Comparison of ENCODE assay signal across 14 cellular contexts in genomic region chr21:31354122-31354521, GRCh38. TPM values are rescaled to one million over a fixed set of nuclear protein-coding genes. Genes with fewer than 3 reads are reported as not detected.
DNase-seq lines count a peak whose midpoint lies in the region; ATAC-seq and TF ChIP-seq lines count a peak whose summit lies in the region.
"Had no signal": no experiment of that assay in that cellular context is flagged by ENCODE, and none has a peak within 500 bp of the region (broad histone marks: within the 10 kb centered on the region; RNA-seq: fewer than 3 reads in every experiment).

No MANE protein-coding gene starts in this region.

- H3K4me3 ChIP-seq in CD8-positive, alpha-beta memory T cell (ENCODE audit: low read length) = no peak overlapping the region
- H3K4me3 ChIP-seq: heart left ventricle, left ventricle myocardium inferior, right atrium auricular region had no signal

- H3K4me3 Mint-ChIP-seq in CD8-positive, alpha-beta memory T cell = peak overlapping the region in 5 of 7 donors; percentile 23 to 70 (median 59)
- H3K4me3 Mint-ChIP-seq in activated naive CD8-positive, alpha-beta T cell treated with anti-CD3 and anti-CD28 coated beads, Interleukin-2, amount 10 ng/mL, durations not matched to agents 7 days and 5 days = peak overlapping the region; percentile 43
- H3K4me3 Mint-ChIP-seq: naive B cell had no signal

- no peak overlapping the region for H3K27ac ChIP-seq in CD8-positive, alpha-beta memory T cell (ENCODE audit: low read depth, low read length)
- H3K27ac ChIP-seq: left ventricle myocardium inferior, right atrium auricular region had no signal

- TF ChIP-seq CTCF in omental fat pad (IDR thresholded peaks at IDR 0.05) = no peak

- no peak for ATAC-seq in activated naive CD8-positive, alpha-beta T cell treated with anti-CD3 and anti-CD28 coated beads, Interleukin-2, amount 10 ng/mL, durations not matched to agents 7 days and 5 days (ENCODE audit: low read depth)
- peak; percentile 19 for ATAC-seq in omental fat pad (ENCODE audit: low FRiP score)
- ATAC-seq in GM18858 (IDR thresholded peaks at IDR 0.05; ENCODE audit: unreplicated experiment) = no peak

- H3K4me1 ChIP-seq in CD8-positive, alpha-beta memory T cell (ENCODE audit: insufficient read depth, low read length) = peaks cover 29% of the 10 kb centered on the region
- H3K4me1 ChIP-seq: heart left ventricle, left ventricle myocardium inferior, right atrium auricular region had no signal

- no peaks in the 10 kb centered on the region for H3K36me3 ChIP-seq in CD8-positive, alpha-beta memory T cell (ENCODE audit: insufficient read depth, low read length)
- H3K36me3 ChIP-seq: heart left ventricle, left ventricle myocardium inferior, right atrium auricular region had no signal

- H3K9me3 ChIP-seq in CD8-positive, alpha-beta memory T cell (ENCODE audit: low read length) = no peaks in the 10 kb centered on the region
- H3K9me3 ChIP-seq: heart left ventricle, left ventricle myocardium inferior, right atrium auricular region had no signal

- CTCF ChIA-PET in CD8-positive, alpha-beta memory T cell (lab: Charles Lee) = no interaction called here

- H3K9me3 Mint-ChIP-seq in CD8-positive, alpha-beta memory T cell = peaks cover 0 to 3% (median 0%) of the 10 kb centered on the region in 5 donors
- H3K9me3 Mint-ChIP-seq in activated naive CD8-positive, alpha-beta T cell treated with anti-CD3 and anti-CD28 coated beads, Interleukin-2, amount 10 ng/mL, durations not matched to agents 7 days and 5 days = peaks cover 7% of the 10 kb centered on the region

- peak overlapping the region; percentile 71 to 93 (median 82) for H3K27ac Mint-ChIP-seq in CD8-positive, alpha-beta memory T cell
- H3K27ac Mint-ChIP-seq in activated naive CD8-positive, alpha-beta T cell treated with anti-CD3 and anti-CD28 coated beads, Interleukin-2, amount 10 ng/mL, durations not matched to agents 7 days and 5 days = peak overlapping the region; percentile 85
- H3K27ac Mint-ChIP-seq: naive B cell had no signal

- DNase-seq in CD8-positive, alpha-beta memory T cell = no peak
- DNase-seq in HS-5 (ENCODE audit: low read depth) (peak; percentile 19), omental fat pad (ENCODE audit: low spot score) (no peak), NCI-H526 treated with DMSO at 0.1 percent for 48 hours (lab: John Stamatoyannopoulos, UW) (no peak), DMS79 treated with DMSO at 0.1 percent for 48 hours (lab: John Stamatoyannopoulos, UW) (no peak)
- DNase-seq in activated naive CD8-positive, alpha-beta T cell treated with anti-CD3 and anti-CD28 coated beads, Interleukin-2, amount 10 ng/mL, durations not matched to agents 7 days and 5 days = no peak
- DNase-seq: heart left ventricle, left ventricle myocardium inferior, naive B cell, NCI-H1436 treated with DMSO at 0.1 percent for 48 hours, NCI-H526, RPMI8226 had no signal

- no peaks in the 10 kb centered on the region for H3K27me3 ChIP-seq in CD8-positive, alpha-beta memory T cell (ENCODE audit: insufficient read depth, low read length, poor library complexity, severe bottlenecking)
- H3K27me3 ChIP-seq: heart left ventricle, right atrium auricular region had no signal

- H3K36me3 Mint-ChIP-seq in CD8-positive, alpha-beta memory T cell = no peaks in the 10 kb centered on the region
- H3K36me3 Mint-ChIP-seq in activated naive CD8-positive, alpha-beta T cell treated with anti-CD3 and anti-CD28 coated beads, Interleukin-2, amount 10 ng/mL, durations not matched to agents 7 days and 5 days = peaks cover 25% of the 10 kb centered on the region
- H3K36me3 Mint-ChIP-seq: naive B cell had no signal

- no peaks in the 10 kb centered on the region for H3K27me3 Mint-ChIP-seq in CD8-positive, alpha-beta memory T cell
- no peaks in the 10 kb centered on the region for H3K27me3 Mint-ChIP-seq in activated naive CD8-positive, alpha-beta T cell treated with anti-CD3 and anti-CD28 coated beads, Interleukin-2, amount 10 ng/mL, durations not matched to agents 7 days and 5 days
- H3K27me3 Mint-ChIP-seq: naive B cell had no signal

- POLR2A ChIA-PET in CD8-positive, alpha-beta memory T cell (lab: Charles Lee) = no interaction called here
- POLR2A ChIA-PET in activated naive CD8-positive, alpha-beta T cell treated with anti-CD3 and anti-CD28 coated beads, Interleukin-2, amount 10 ng/mL, durations not matched to agents 7 days and 5 days (lab: Charles Lee) = interaction anchor here (0.6 to 3.3 kb wide), 8 partner anchors 10 to 205 kb away, joined by 3 to 35 read pairs (median 8); partner anchors contain the start of gene TIAM1

- peaks cover 27 to 55% (median 39%) of the 10 kb centered on the region in 3 donors for H3K4me1 Mint-ChIP-seq in CD8-positive, alpha-beta memory T cell
- peaks cover 32% of the 10 kb centered on the region for H3K4me1 Mint-ChIP-seq in activated naive CD8-positive, alpha-beta T cell treated with anti-CD3 and anti-CD28 coated beads, Interleukin-2, amount 10 ng/mL, durations not matched to agents 7 days and 5 days
- H3K4me1 Mint-ChIP-seq: naive B cell had no signal

RNA-seq across cellular contexts. Expression of gene TIAM1, which starts 10.1 kb away (rescaled TPM):
- total RNA-seq in CD8-positive, alpha-beta memory T cell = 10 to 100 TPM; 37.3 to 37.4 TPM
- 6.3 TPM for polyA plus RNA-seq in CD8-positive, alpha-beta memory T cell
- total RNA-seq in activated naive CD8-positive, alpha-beta T cell treated with anti-CD3 and anti-CD28 coated beads, Interleukin-2, amount 10 ng/mL, durations not matched to agents 7 days and 5 days = 10 to 100 TPM; 21.8 to 23.7 TPM
- total RNA-seq in omental fat pad = 10 to 100 TPM in 2 of 4 donors, 1 to 10 TPM in 2; 6.5 to 36.4 (median 13.0) TPM
